Comparison of ENCODE assay signal across 18 cellular contexts in the genomic region with DNA sequence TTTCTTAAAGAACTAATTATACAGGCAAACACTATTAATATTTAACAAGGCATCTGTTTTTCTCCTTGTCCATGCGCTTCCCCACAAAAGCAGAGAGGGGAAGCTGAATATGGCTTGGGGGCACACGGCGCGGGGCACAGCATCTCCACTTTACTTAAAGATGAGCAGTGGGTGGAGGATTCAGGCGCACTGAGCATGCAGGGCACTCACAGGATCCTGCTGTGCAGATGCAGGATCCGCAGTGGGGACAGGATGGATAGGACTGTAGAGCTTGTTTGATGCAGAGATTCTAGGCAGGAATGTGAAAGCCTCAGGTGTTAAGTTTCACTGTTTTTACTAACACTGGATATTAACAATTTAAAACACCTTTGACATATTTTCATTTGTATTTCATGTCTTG. TPM values are rescaled to one million over a fixed set of nuclear protein-coding genes. Genes with fewer than 3 reads are reported as not detected.
DNase-seq lines count a peak whose midpoint lies in the region; TF ChIP-seq lines count a peak whose summit lies in the region.
"Had no signal": no experiment of that assay in that cellular context is flagged by ENCODE, and none has a peak within 500 bp of the region (broad histone marks: within the 10 kb centered on the region; RNA-seq: fewer than 3 reads in every experiment).

No MANE protein-coding gene starts in this region.

- H3K27ac ChIP-seq in parathyroid adenoma: peak overlapping the region; percentile 36
- H3K27ac ChIP-seq: esophagus muscularis mucosa had no signal

- H3K36me3 ChIP-seq in parathyroid adenoma (ENCODE audit: control insufficient read depth, insufficient read depth, low read length): no peaks in the 10 kb centered on the region

- H3K27me3 ChIP-seq in parathyroid adenoma (ENCODE audit: control insufficient read depth, insufficient read depth, low read length): no peaks in the 10 kb centered on the region
- H3K27me3 ChIP-seq: esophagus muscularis mucosa had no signal

- H3K9me3 ChIP-seq in parathyroid adenoma (ENCODE audit: control insufficient read depth, low read length): no peaks in the 10 kb centered on the region
- H3K9me3 ChIP-seq: esophagus muscularis mucosa had no signal

- H3K27me3 Mint-ChIP-seq in glutamatergic neuron (ENCODE audit: unreplicated experiment): peaks cover 9% of the 10 kb centered on the region
- H3K27me3 Mint-ChIP-seq: activated CD4-positive, alpha-beta T cell treated with anti-CD3 and anti-CD28 coated beads for 36 hours; dendritic cell treated with granulocyte-macrophage colony-stimulating factor and Interleukin-4, amounts not matched to agents 40 ng/mL and 50 ng/mL, for 4 days; naive B cell had no signal

- no peak overlapping the region for H3K4me3 ChIP-seq in parathyroid adenoma (ENCODE audit: low read depth, low read length)
- H3K4me3 ChIP-seq: esophagus muscularis mucosa, GM12878, K562 had no signal

- H3K4me2 ChIP-seq in parathyroid adenoma (ENCODE audit: low read length): no peak overlapping the region

- peaks cover 57% of the 10 kb centered on the region for H3K4me1 Mint-ChIP-seq in glutamatergic neuron (ENCODE audit: low read depth, unreplicated experiment)

- peak overlapping the region; percentile 53 for H3K4me3 Mint-ChIP-seq in glutamatergic neuron (ENCODE audit: unreplicated experiment)
- H3K4me3 Mint-ChIP-seq: activated CD4-positive, alpha-beta T cell treated with anti-CD3 and anti-CD28 coated beads for 36 hours; CD8-positive, alpha-beta T cell; dendritic cell treated with granulocyte-macrophage colony-stimulating factor and Interleukin-4, amounts not matched to agents 40 ng/mL and 50 ng/mL, for 4 days; naive B cell had no signal

- TF ChIP-seq CTCF in glutamatergic neuron (IDR thresholded peaks at IDR 0.05; ENCODE audit: partially characterized antibody, unreplicated experiment): no peak
- no peak for TF ChIP-seq CTCF in parathyroid adenoma (IDR thresholded peaks at IDR 0.05)

- H3K4me1 ChIP-seq in parathyroid adenoma: peaks cover 14% of the 10 kb centered on the region

- DNase-seq in NCI-H526 (lab: John Stamatoyannopoulos, UW) (peak; percentile 31 to 43), NCI-H526 treated with DMSO at 0.1 percent for 48 hours (lab: John Stamatoyannopoulos, UW) (no peak), NCI-H345 (lab: John Stamatoyannopoulos, UW) (peak; percentile 89), glutamatergic neuron (no peak), mesenteric fat pad (ENCODE audit: low spot score) (no peak), NCI-H524 (lab: John Stamatoyannopoulos, UW) (no peak), NK-92 (lab: John Stamatoyannopoulos, UW; ENCODE audit: unreplicated experiment) (no peak)
- DNase-seq: ACHN; activated CD4-positive, alpha-beta T cell treated with anti-CD3 and anti-CD28 coated beads for 36 hours; activated naive CD4-positive, alpha-beta T cell treated with Interleukin-2 at 50 U/mL for 16 hours; CD8-positive, alpha-beta T cell; naive B cell; SIG-M5 had no signal

- no peak overlapping the region for H3K9ac ChIP-seq in parathyroid adenoma

- peaks cover 10% of the 10 kb centered on the region for H3K9me3 Mint-ChIP-seq in glutamatergic neuron (ENCODE audit: unreplicated experiment)
- H3K9me3 Mint-ChIP-seq: CD8-positive, alpha-beta T cell; dendritic cell treated with granulocyte-macrophage colony-stimulating factor and Interleukin-4, amounts not matched to agents 40 ng/mL and 50 ng/mL, for 4 days; naive B cell had no signal

- no peaks in the 10 kb centered on the region for H3K36me3 Mint-ChIP-seq in glutamatergic neuron (ENCODE audit: unreplicated experiment)
- H3K36me3 Mint-ChIP-seq: CD8-positive, alpha-beta T cell; naive B cell had no signal

- peak overlapping the region; percentile 80 for H3K27ac Mint-ChIP-seq in glutamatergic neuron (ENCODE audit: unreplicated experiment)
- H3K27ac Mint-ChIP-seq: activated CD4-positive, alpha-beta T cell treated with anti-CD3 and anti-CD28 coated beads for 36 hours; CD8-positive, alpha-beta T cell; dendritic cell treated with granulocyte-macrophage colony-stimulating factor and Interleukin-4, amounts not matched to agents 40 ng/mL and 50 ng/mL, for 4 days had no signal

- peaks cover 7% of the 10 kb centered on the region for H3K79me2 ChIP-seq in parathyroid adenoma

- no peak overlapping the region for H2AFZ ChIP-seq in parathyroid adenoma

RNA-seq across cellular contexts. Expression of gene ATP11A, which starts 43.3 kb away (rescaled TPM):
- 127 TPM for total RNA-seq in glutamatergic neuron (ENCODE audit: unreplicated experiment)
- total RNA-seq in mesenteric fat pad: 63.5 TPM

Comparison
In these comparisons a context has a peak if more than half of its experiments do, and no peak if none do; other contexts are left out.
1. DNase-seq: peak in NCI-H526 (2 of 2) and NCI-H345 (single experiment); none in NCI-H526 treated with DMSO at 0.1 percent for 48 hours (single experiment), glutamatergic neuron (single experiment), mesenteric fat pad (single experiment), NCI-H524 (0 of 2) and NK-92 (single experiment).